Comparison of ENCODE assay signal across 8 cellular contexts in the genomic region with DNA sequence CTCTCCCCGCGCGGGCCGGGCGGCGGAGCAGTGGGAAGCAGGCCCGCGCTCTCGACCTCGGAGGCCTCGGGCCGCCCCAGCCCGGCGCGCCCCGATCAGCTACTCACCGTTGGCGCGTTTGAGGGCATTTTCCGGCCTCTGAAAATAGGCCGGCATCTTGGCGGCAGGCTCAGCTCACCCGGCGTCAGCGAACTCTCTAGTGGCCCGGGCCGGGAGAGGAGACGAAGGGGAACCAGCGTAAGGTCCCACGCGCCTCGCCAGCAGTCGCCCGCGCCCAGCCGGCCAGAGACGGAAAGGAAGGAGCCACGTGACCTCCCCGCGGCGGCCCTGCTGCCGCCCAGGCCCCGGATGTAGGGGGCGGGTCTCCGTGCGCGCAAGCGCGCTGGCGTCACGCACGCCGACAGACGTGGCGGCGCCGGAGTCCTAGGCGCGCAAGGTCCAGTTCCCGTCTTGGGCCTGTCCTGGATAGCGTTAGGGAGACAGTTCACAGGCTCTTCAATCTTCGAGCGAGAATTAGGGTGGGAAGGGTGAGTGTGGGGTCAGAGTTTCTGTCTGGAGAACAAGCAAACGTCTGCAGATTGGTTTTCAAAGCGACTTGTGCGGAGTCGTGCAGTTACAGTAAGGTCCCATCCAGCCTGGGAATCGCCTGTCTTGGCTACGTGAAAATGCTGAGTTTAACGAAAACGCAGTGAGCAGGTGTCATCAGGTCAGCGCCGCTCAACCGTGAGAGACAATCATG. TPM values are rescaled to one million over a fixed set of nuclear protein-coding genes. Genes with fewer than 3 reads are reported as not detected.
DNase-seq lines count a peak whose midpoint lies in the region; ATAC-seq, FAIRE-seq and TF ChIP-seq lines count a peak whose summit lies in the region.

A gene with protein sequence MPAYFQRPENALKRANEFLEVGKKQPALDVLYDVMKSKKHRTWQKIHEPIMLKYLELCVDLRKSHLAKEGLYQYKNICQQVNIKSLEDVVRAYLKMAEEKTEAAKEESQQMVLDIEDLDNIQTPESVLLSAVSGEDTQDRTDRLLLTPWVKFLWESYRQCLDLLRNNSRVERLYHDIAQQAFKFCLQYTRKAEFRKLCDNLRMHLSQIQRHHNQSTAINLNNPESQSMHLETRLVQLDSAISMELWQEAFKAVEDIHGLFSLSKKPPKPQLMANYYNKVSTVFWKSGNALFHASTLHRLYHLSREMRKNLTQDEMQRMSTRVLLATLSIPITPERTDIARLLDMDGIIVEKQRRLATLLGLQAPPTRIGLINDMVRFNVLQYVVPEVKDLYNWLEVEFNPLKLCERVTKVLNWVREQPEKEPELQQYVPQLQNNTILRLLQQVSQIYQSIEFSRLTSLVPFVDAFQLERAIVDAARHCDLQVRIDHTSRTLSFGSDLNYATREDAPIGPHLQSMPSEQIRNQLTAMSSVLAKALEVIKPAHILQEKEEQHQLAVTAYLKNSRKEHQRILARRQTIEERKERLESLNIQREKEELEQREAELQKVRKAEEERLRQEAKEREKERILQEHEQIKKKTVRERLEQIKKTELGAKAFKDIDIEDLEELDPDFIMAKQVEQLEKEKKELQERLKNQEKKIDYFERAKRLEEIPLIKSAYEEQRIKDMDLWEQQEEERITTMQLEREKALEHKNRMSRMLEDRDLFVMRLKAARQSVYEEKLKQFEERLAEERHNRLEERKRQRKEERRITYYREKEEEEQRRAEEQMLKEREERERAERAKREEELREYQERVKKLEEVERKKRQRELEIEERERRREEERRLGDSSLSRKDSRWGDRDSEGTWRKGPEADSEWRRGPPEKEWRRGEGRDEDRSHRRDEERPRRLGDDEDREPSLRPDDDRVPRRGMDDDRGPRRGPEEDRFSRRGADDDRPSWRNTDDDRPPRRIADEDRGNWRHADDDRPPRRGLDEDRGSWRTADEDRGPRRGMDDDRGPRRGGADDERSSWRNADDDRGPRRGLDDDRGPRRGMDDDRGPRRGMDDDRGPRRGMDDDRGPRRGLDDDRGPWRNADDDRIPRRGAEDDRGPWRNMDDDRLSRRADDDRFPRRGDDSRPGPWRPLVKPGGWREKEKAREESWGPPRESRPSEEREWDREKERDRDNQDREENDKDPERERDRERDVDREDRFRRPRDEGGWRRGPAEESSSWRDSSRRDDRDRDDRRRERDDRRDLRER (N-terminal part only) (minus strand): TSS at position 297 of the 739 bp plus-strand sequence. CDS start 141 bp downstream, at position 156.

- H3K9me1 ChIP-seq in keratinocyte (ENCODE audit: control insufficient read depth, extremely low read depth, insufficient read depth, low read length), result no peaks in the 10 kb centered on the region

- peak; percentile 74 for FAIRE-seq in keratinocyte (lab: Jason Lieb, UNC)

- dilution Hi-C loops in keratinocyte (cut with MboI; ENCODE audit: extremely low pct_ligation_motif_present, low sequenced_read_pairs), result no loop called here

- peak within 1 kb of the TSS; percentile 76 for H3K4me2 ChIP-seq in keratinocyte (ENCODE audit: control insufficient read depth, extremely low read depth, insufficient read depth, low read depth, low read length)

- H3K9ac ChIP-seq in keratinocyte (ENCODE audit: control insufficient read depth, extremely low read depth, insufficient read depth, low read length), result peak within 1 kb of the TSS; percentile 99

- peak in 1 of 3 experiments; percentile 1 for TF ChIP-seq CTCF in keratinocyte (optimal IDR thresholded peaks at IDR 0.05 in 1 of 3, IDR thresholded peaks at IDR 0.05 in 1 of 3, conservative IDR thresholded peaks at IDR 0.05 in 1 of 3; ENCODE audit: extremely low read depth in 1 of 3, insufficient read depth in 2 of 3, low read length in 3 of 3)

- peaks cover 49% of the 10 kb centered on the region for H3K79me2 ChIP-seq in keratinocyte (ENCODE audit: control insufficient read depth, insufficient read depth, low read length)

- H3K9me3 ChIP-seq in keratinocyte (ENCODE audit: control insufficient read depth, low read depth, low read length), result no peaks in the 10 kb centered on the region

- H3K27ac ChIP-seq in keratinocyte (ENCODE audit: control insufficient read depth, insufficient read depth, low read length), result peak within 1 kb of the TSS; percentile 92

- ATAC-seq in GM18870 (IDR thresholded peaks at IDR 0.05; ENCODE audit: unreplicated experiment), result peak; percentile 61
- peak; percentile 76 for ATAC-seq in HG03108 (IDR thresholded peaks at IDR 0.05; ENCODE audit: unreplicated experiment)
- ATAC-seq in activated CD4-positive, CD25-positive, alpha-beta regulatory T cell treated with anti-CD3 and anti-CD28 coated beads, Interleukin-2, amount 50 U/mL, for 24 hours, result peak; percentile 83 to 84

- H3K4me1 ChIP-seq in keratinocyte (ENCODE audit: control insufficient read depth, extremely low read depth, insufficient read depth, low read length), result peaks cover 11% of the 10 kb centered on the region

- H3K4me3 ChIP-seq in keratinocyte (ENCODE audit: control insufficient read depth in 2 of 3, extremely low read depth in 1 of 3, insufficient read depth in 2 of 3, low read depth in 1 of 3, low read length in 3 of 3), result peak within 1 kb of the TSS; percentile 86 to 99 (median 99)

- peak within 1 kb of the TSS; percentile 88 for H2AFZ ChIP-seq in keratinocyte (ENCODE audit: control insufficient read depth, low read length)

- peak; percentile 98 for DNase-seq in AG08395 (ENCODE audit: low spot score)
- DNase-seq in NCI-H226, result peak; percentile 67
- DNase-seq in cerebellar cortex (ENCODE audit: low spot score), result peak; percentile 89
- no peak for DNase-seq in keratinocyte (ENCODE audit: low read depth, low spot score)
- peak; percentile 77 to 90 (median 83) for DNase-seq in stimulated activated CD4-positive, alpha-beta T cell treated with anti-CD3 and anti-CD28 coated beads, Interleukin-12 subunit alpha, Interleukin-12 subunit beta, amount 100 ng/mL, for 48 hours (ENCODE audit: low read depth in 2 of 3, low spot score in 1 of 3)

- peaks cover 26% of the 10 kb centered on the region for H4K20me1 ChIP-seq in keratinocyte (ENCODE audit: control insufficient read depth, extremely low read depth, insufficient read depth, low read length)

- H3K36me3 ChIP-seq in keratinocyte (ENCODE audit: control insufficient read depth in 2 of 2, extremely low read depth in 1 of 2, insufficient read depth in 2 of 2, low read length in 2 of 2), result peaks cover 0 to 4% of the 10 kb centered on the region in 2 experiments

- H3K27me3 ChIP-seq in keratinocyte (ENCODE audit: control insufficient read depth, extremely low read depth, insufficient read depth, low read length), result no peaks in the 10 kb centered on the region

RNA-seq across cellular contexts. Expression of the gene that starts here (rescaled TPM):
- 42.9 to 84.4 TPM (median 52.4 TPM) in 3 replicates for polyA plus RNA-seq in keratinocyte
- 244 TPM for polyA plus RNA-seq in keratinocyte (2011; ENCODE audit: low read depth)
- 58.6 and 74.4 TPM in 2 replicates for polyA plus RNA-seq in keratinocyte (2011; cell fraction: cytosol; rRNA removed)
- polyA plus RNA-seq in keratinocyte (2011; cell fraction: nucleus; rRNA removed), result 130 and 149 TPM in 2 replicates
- 95.7 and 166 TPM in 2 replicates for polyA plus RNA-seq in keratinocyte (2012; ENCODE audit: low replicate concordance)
- 50.3 to 107 TPM (median 52.3 TPM) in 3 replicates for polyA minus RNA-seq in keratinocyte
- 47.8 TPM for polyA minus RNA-seq in keratinocyte (2011; cell fraction: cytosol; rRNA and poly(A)+ RNA removed)
- 80.9 and 164 TPM in 2 replicates for polyA minus RNA-seq in keratinocyte (2011; cell fraction: nucleus; rRNA and poly(A)+ RNA removed)
